ENCODE assay signal across 3 cellular contexts in the genomic region with DNA sequence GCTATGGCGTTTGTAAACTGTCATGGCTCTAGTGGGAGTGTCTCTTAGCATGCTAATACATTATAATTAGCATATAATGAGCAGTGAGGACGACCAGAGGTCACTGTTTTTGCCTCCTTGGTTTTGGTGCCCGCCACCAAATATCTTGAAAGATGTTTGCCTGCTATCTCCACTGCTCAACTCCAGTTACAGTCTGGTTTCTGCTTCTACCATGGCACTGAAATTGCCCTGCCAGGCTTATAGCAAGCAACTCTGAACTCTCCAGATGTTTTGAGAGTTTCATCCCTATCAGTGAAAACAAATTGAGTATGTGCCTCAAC.
TF ChIP-seq lines count a peak whose summit lies in the region.

No MANE protein-coding gene starts in this region.

TF ChIP-seq in A549, 52 proteins besides CTCF, POLR2A, EP300 and RAD21:
- TF ChIP-seq RNF2 (IDR thresholded peaks at IDR 0.05; ENCODE audit: borderline replicate concordance, low read depth) (no peak), ATOH8 (CRISPR knock-in tag; IDR thresholded peaks at IDR 0.05; ENCODE audit: low read depth) (no peak)
TF ChIP-seq in A549: peak in this region for 0.

TF ChIP-seq in HCT116, 20 proteins besides CTCF, POLR2A, EP300 and RAD21:
- TF ChIP-seq CBX3 (IDR thresholded peaks at IDR 0.05; ENCODE audit: low read depth): no peak
- no peak for TF ChIP-seq ELF1 (IDR thresholded peaks at IDR 0.05; ENCODE audit: borderline replicate concordance, low read depth)
- TF ChIP-seq ATF3 (IDR thresholded peaks at IDR 0.05): no peak
- TF ChIP-seq, protein P1, sequence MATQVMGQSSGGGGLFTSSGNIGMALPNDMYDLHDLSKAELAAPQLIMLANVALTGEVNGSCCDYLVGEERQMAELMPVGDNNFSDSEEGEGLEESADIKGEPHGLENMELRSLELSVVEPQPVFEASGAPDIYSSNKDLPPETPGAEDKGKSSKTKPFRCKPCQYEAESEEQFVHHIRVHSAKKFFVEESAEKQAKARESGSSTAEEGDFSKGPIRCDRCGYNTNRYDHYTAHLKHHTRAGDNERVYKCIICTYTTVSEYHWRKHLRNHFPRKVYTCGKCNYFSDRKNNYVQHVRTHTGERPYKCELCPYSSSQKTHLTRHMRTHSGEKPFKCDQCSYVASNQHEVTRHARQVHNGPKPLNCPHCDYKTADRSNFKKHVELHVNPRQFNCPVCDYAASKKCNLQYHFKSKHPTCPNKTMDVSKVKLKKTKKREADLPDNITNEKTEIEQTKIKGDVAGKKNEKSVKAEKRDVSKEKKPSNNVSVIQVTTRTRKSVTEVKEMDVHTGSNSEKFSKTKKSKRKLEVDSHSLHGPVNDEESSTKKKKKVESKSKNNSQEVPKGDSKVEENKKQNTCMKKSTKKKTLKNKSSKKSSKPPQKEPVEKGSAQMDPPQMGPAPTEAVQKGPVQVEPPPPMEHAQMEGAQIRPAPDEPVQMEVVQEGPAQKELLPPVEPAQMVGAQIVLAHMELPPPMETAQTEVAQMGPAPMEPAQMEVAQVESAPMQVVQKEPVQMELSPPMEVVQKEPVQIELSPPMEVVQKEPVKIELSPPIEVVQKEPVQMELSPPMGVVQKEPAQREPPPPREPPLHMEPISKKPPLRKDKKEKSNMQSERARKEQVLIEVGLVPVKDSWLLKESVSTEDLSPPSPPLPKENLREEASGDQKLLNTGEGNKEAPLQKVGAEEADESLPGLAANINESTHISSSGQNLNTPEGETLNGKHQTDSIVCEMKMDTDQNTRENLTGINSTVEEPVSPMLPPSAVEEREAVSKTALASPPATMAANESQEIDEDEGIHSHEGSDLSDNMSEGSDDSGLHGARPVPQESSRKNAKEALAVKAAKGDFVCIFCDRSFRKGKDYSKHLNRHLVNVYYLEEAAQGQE (IDR thresholded peaks at IDR 0.05; ENCODE audit: low read depth): no peak
- no peak for TF ChIP-seq JUND (IDR thresholded peaks at IDR 0.05)
- no peak for TF ChIP-seq FOSL1 (IDR thresholded peaks at IDR 0.05; ENCODE audit: low read depth)
- TF ChIP-seq, protein P2, sequence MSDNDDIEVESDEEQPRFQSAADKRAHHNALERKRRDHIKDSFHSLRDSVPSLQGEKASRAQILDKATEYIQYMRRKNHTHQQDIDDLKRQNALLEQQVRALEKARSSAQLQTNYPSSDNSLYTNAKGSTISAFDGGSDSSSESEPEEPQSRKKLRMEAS (IDR thresholded peaks at IDR 0.05): no peak
- TF ChIP-seq ZNF274 (IDR thresholded peaks at IDR 0.05; ENCODE audit: low read depth, low read length): no peak
- TF ChIP-seq TCF7L2 (IDR thresholded peaks at IDR 0.05; ENCODE audit: borderline replicate concordance, extremely low read depth, insufficient read depth, insufficient read length): no peak
- TF ChIP-seq EZH2 (IDR thresholded peaks at IDR 0.05): no peak
- TF ChIP-seq SP1 (IDR thresholded peaks at IDR 0.05; ENCODE audit: low read depth): no peak
TF ChIP-seq in HCT116: peak in this region for 0.

TF ChIP-seq in K562, 482 proteins besides CTCF, POLR2A, EP300 and RAD21:
- TF ChIP-seq, protein P3, sequence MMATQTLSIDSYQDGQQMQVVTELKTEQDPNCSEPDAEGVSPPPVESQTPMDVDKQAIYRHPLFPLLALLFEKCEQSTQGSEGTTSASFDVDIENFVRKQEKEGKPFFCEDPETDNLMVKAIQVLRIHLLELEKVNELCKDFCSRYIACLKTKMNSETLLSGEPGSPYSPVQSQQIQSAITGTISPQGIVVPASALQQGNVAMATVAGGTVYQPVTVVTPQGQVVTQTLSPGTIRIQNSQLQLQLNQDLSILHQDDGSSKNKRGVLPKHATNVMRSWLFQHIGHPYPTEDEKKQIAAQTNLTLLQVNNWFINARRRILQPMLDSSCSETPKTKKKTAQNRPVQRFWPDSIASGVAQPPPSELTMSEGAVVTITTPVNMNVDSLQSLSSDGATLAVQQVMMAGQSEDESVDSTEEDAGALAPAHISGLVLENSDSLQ (IDR thresholded peaks at IDR 0.05): peak; percentile 66
- TF ChIP-seq CEBPG (CRISPR knock-in tag; IDR thresholded peaks at IDR 0.05) (no peak), CEBPG (tag; conservative IDR thresholded peaks at IDR 0.05 in 1 of 2, IDR thresholded peaks at IDR 0.05 in 1 of 2) (0 out of 4 replicates have a peak, but pooled peaks of 1 of the 2 experiments have one; percentile 3), CHD1 (IDR thresholded peaks at IDR 0.05; ENCODE audit: low read length) (no peak), GABPA (tag; conservative IDR thresholded peaks at IDR 0.05; ENCODE audit: low read depth) (0 out of 2 replicates have a peak, but pooled peaks have one; percentile 7), ESRRA (IDR thresholded peaks at IDR 0.05; ENCODE audit: borderline replicate concordance, low read depth) (peak; percentile 92), SOX6 (IDR thresholded peaks at IDR 0.05) (peak; percentile 67; the same call in 1 of the 2 replicates), ERF (CRISPR knock-in tag; IDR thresholded peaks at IDR 0.05) (0 out of 2 replicates have a peak, but pooled peaks have one; percentile 62), ATF7 (IDR thresholded peaks at IDR 0.05) (0 out of 2 replicates have a peak, but pooled peaks have one; percentile 14), NRF1 (conservative IDR thresholded peaks at IDR 0.05 in 1 of 2, IDR thresholded peaks at IDR 0.05 in 1 of 2) (peak in 1 of 2 experiments; percentile 30; a peak in 2 of 4 replicates), ZNF175 (CRISPR knock-in tag; IDR thresholded peaks at IDR 0.05; ENCODE audit: low read depth) (0 out of 2 replicates have a peak, but pooled peaks have one; percentile 44), TRIM25 (IDR thresholded peaks at IDR 0.05; ENCODE audit: borderline replicate concordance) (no peak), NR2C2 (CRISPR knock-in tag; IDR thresholded peaks at IDR 0.05) (no peak), NR2C2 (tag; IDR thresholded peaks at IDR 0.05) (peak; percentile 7; the same call in 1 of the 2 replicates), MEIS2 (IDR thresholded peaks at IDR 0.05; ENCODE audit: partially characterized antibody) (peak; percentile 38), ZBED1 (IDR thresholded peaks at IDR 0.05) (no peak)
- TF ChIP-seq, protein P4, sequence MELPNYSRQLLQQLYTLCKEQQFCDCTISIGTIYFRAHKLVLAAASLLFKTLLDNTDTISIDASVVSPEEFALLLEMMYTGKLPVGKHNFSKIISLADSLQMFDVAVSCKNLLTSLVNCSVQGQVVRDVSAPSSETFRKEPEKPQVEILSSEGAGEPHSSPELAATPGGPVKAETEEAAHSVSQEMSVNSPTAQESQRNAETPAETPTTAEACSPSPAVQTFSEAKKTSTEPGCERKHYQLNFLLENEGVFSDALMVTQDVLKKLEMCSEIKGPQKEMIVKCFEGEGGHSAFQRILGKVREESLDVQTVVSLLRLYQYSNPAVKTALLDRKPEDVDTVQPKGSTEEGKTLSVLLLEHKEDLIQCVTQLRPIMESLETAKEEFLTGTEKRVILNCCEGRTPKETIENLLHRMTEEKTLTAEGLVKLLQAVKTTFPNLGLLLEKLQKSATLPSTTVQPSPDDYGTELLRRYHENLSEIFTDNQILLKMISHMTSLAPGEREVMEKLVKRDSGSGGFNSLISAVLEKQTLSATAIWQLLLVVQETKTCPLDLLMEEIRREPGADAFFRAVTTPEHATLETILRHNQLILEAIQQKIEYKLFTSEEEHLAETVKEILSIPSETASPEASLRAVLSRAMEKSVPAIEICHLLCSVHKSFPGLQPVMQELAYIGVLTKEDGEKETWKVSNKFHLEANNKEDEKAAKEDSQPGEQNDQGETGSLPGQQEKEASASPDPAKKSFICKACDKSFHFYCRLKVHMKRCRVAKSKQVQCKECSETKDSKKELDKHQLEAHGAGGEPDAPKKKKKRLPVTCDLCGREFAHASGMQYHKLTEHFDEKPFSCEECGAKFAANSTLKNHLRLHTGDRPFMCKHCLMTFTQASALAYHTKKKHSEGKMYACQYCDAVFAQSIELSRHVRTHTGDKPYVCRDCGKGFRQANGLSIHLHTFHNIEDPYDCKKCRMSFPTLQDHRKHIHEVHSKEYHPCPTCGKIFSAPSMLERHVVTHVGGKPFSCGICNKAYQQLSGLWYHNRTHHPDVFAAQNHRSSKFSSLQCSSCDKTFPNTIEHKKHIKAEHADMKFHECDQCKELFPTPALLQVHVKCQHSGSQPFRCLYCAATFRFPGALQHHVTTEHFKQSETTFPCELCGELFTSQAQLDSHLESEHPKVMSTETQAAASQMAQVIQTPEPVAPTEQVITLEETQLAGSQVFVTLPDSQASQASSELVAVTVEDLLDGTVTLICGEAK (IDR thresholded peaks at IDR 0.05): no peak
- TF ChIP-seq, protein P4 (CRISPR knock-in tag; IDR thresholded peaks at IDR 0.05): no peak
